ENCODE assay signal across 2 cellular contexts in the genomic region with DNA sequence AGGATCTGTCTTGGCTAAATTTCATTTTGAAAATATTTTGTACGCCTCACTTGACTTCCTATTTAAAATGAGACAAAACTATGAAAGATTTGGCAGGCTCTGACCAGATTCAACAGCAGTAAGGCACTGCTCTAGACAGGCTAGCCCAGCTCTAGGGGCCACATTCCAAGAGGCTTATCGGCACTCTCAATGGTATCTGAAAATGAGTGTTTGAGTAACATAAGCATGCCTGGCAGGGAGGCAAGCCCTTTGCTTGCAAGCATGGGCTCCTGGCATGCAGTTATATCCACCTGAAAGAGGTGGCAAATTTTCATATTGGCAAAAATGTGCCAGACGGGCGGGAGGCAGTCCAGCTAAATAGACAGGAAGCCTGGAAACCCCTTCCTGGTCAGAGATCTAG.
A peak's percentile ranks its signal among the peaks of the same experiment; 100 is the strongest.
TF ChIP-seq lines count a peak whose summit lies in the region.

No MANE protein-coding gene starts in this region.

TF ChIP-seq in GM23338, 12 proteins besides CTCF, POLR2A, EP300 and RAD21:
- TF ChIP-seq POLR2AphosphoS5 (IDR thresholded peaks at IDR 0.05; ENCODE audit: low read depth) (no peak), ZNF114 (CRISPR knock-in tag; IDR thresholded peaks at IDR 0.05) (no peak)
- TF ChIP-seq, protein P1, sequence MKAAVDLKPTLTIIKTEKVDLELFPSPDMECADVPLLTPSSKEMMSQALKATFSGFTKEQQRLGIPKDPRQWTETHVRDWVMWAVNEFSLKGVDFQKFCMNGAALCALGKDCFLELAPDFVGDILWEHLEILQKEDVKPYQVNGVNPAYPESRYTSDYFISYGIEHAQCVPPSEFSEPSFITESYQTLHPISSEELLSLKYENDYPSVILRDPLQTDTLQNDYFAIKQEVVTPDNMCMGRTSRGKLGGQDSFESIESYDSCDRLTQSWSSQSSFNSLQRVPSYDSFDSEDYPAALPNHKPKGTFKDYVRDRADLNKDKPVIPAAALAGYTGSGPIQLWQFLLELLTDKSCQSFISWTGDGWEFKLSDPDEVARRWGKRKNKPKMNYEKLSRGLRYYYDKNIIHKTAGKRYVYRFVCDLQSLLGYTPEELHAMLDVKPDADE (IDR thresholded peaks at IDR 0.05), result no peak

TF ChIP-seq in H1, 55 proteins besides CTCF, POLR2A, EP300 and RAD21:
- TF ChIP-seq MAFK (IDR thresholded peaks at IDR 0.05; ENCODE audit: low read depth, low read length) (no peak), TEAD4 (IDR thresholded peaks at IDR 0.05; ENCODE audit: low read depth, low read length) (peak; percentile 61), YY1 (IDR thresholded peaks at IDR 0.05; ENCODE audit: low read depth, low read length) (no peak), FOSL1 (IDR thresholded peaks at IDR 0.05; ENCODE audit: insufficient read depth, low read depth, low read length) (no peak), CREB1 (IDR thresholded peaks at IDR 0.05) (no peak), ZNF274 (IDR thresholded peaks at IDR 0.05; ENCODE audit: borderline replicate concordance, extremely low read depth, low read length) (no peak), TCF12 (IDR thresholded peaks at IDR 0.05; ENCODE audit: low read depth, low read length) (no peak), KDM1A (IDR thresholded peaks at IDR 0.05; ENCODE audit: borderline replicate concordance, low read length) (no peak), SP1 (IDR thresholded peaks at IDR 0.05; ENCODE audit: low read depth, low read length) (no peak)
